Comparison of ENCODE assay signal across 2 cellular contexts in genomic region chr1:2875677-2876531, GRCh38.
TF ChIP-seq lines count a peak whose summit lies in the region.

No MANE protein-coding gene starts in this region.

TF ChIP-seq in IMR-90, 13 proteins besides CTCF, POLR2A, EP300 and RAD21 (continued from another document):
- TF ChIP-seq CHD1 (IDR thresholded peaks at IDR 0.05; ENCODE audit: low read depth, low read length): no peak
- no peak for TF ChIP-seq NFE2L2 (IDR thresholded peaks at IDR 0.05; ENCODE audit: low read depth, low read length)
- TF ChIP-seq FOS (IDR thresholded peaks at IDR 0.05; ENCODE audit: low read depth, low read length): no peak
- TF ChIP-seq CEBPB (IDR thresholded peaks at IDR 0.05; ENCODE audit: low read depth, low read length): no peak
- no peak for TF ChIP-seq BHLHE40 (IDR thresholded peaks at IDR 0.05; ENCODE audit: low read depth, low read length)
- TF ChIP-seq MAFK (IDR thresholded peaks at IDR 0.05; ENCODE audit: low read depth, low read length): no peak
- TF ChIP-seq SMC3 (IDR thresholded peaks at IDR 0.05; ENCODE audit: low read depth, low read length): no peak
- no peak for TF ChIP-seq RCOR1 (IDR thresholded peaks at IDR 0.05; ENCODE audit: insufficient replicate concordance, low read length)
TF ChIP-seq in IMR-90: peak in this region for 0.

TF ChIP-seq in liver, 16 proteins besides CTCF, POLR2A, EP300 and RAD21 (continued from another document):
- TF ChIP-seq REST (IDR thresholded peaks at IDR 0.05) (no peak), YY1 (IDR thresholded peaks at IDR 0.05) (no peak), ATF3 (IDR thresholded peaks at IDR 0.05) (no peak)
TF ChIP-seq in liver: peak in this region for 0.
